19 cellular contexts compared by ENCODE assay signal in genomic region chr22:41267958-41268357, GRCh38. TPM values are rescaled to one million over a fixed set of nuclear protein-coding genes. Genes with fewer than 3 reads are reported as not detected.
DNase-seq lines count a peak whose midpoint lies in the region; ATAC-seq and TF ChIP-seq lines count a peak whose summit lies in the region.
"Had no signal": no experiment of that assay in that cellular context is flagged by ENCODE, and none has a peak within 500 bp of the region (broad histone marks: within the 10 kb centered on the region; RNA-seq: fewer than 3 reads in every experiment).

No MANE protein-coding gene starts in this region.

- H3K4me3 ChIP-seq in BE2C (ENCODE audit: low read depth, low read length), result no peak overlapping the region
- no peak overlapping the region for H3K4me3 ChIP-seq in endodermal cell (ENCODE audit: low read length)
- H3K4me3 ChIP-seq: BLaER1 had no signal

- H3K4me2 ChIP-seq in H9 (ENCODE audit: insufficient read depth, insufficient read length, low read length), result no peak overlapping the region
- H3K4me2 ChIP-seq: BLaER1 had no signal

- no peaks in the 10 kb centered on the region for H3K9me3 ChIP-seq in BE2C
- no peaks in the 10 kb centered on the region for H3K9me3 ChIP-seq in H9 (ENCODE audit: control insufficient read depth, low read depth, low read length)
- no peaks in the 10 kb centered on the region for H3K9me3 ChIP-seq in endodermal cell (ENCODE audit: control insufficient read depth, low read length)
- H3K9me3 ChIP-seq: BLaER1 had no signal

- no peak overlapping the region for H3K27ac ChIP-seq in H9 (ENCODE audit: insufficient read length, low read depth, low read length)
- H3K27ac ChIP-seq in endodermal cell (ENCODE audit: low read depth, low read length), result no peak overlapping the region
- H3K27ac ChIP-seq: BLaER1, C4-2B had no signal

- no peak overlapping the region for H3K27ac Mint-ChIP-seq in H9
- H3K27ac Mint-ChIP-seq in endodermal cell, result no peak overlapping the region
- H3K27ac Mint-ChIP-seq in MCF 10A (ENCODE audit: low read depth, unreplicated experiment), result no peak overlapping the region
- H3K27ac Mint-ChIP-seq: CD8-positive, alpha-beta T cell had no signal

- H2BK15ac ChIP-seq in H9 (ENCODE audit: low read depth, low read length), result no peak overlapping the region

- H4K91ac ChIP-seq in H9 (ENCODE audit: insufficient read length, low read depth, low read length), result no peak overlapping the region

- H3K27me3 Mint-ChIP-seq in H9 (ENCODE audit: low read depth), result no peaks in the 10 kb centered on the region; the same call in none of the 2 replicates
- H3K27me3 Mint-ChIP-seq in endodermal cell (ENCODE audit: insufficient read depth), result no peaks in the 10 kb centered on the region
- H3K27me3 Mint-ChIP-seq in MCF 10A (ENCODE audit: insufficient read depth, unreplicated experiment), result no peaks in the 10 kb centered on the region
- H3K27me3 Mint-ChIP-seq: CD4-positive, CD25-positive, alpha-beta regulatory T cell had no signal

- H2BK12ac ChIP-seq in H9 (ENCODE audit: insufficient read length, low read depth, low read length), result no peak overlapping the region

- H4K8ac ChIP-seq in H9 (replicated peaks; ENCODE audit: insufficient read length, low read depth, low read length), result no peak overlapping the region

- no peaks in the 10 kb centered on the region for H3K4me1 Mint-ChIP-seq in H9
- H3K4me1 Mint-ChIP-seq in endodermal cell, result no peaks in the 10 kb centered on the region
- no peaks in the 10 kb centered on the region for H3K4me1 Mint-ChIP-seq in MCF 10A (ENCODE audit: insufficient read depth, unreplicated experiment)

- no TSS peak for BruUV-seq in MCF 10A (replicated peaks; lab: Mats Ljungman, UMichigan)

- H3K79me2 ChIP-seq in H9 (ENCODE audit: insufficient read depth, low read length), result no peaks in the 10 kb centered on the region

- H3K36me3 ChIP-seq in BE2C, result peaks cover 91% of the 10 kb centered on the region
- H3K36me3 ChIP-seq in endodermal cell (ENCODE audit: control insufficient read depth, insufficient read depth, low read length), result peaks cover 74% of the 10 kb centered on the region

- H3K4me1 ChIP-seq in BE2C (no peaks in the 10 kb centered on the region), H9 (ENCODE audit: insufficient read depth, low read length) (no peaks in the 10 kb centered on the region), endodermal cell (ENCODE audit: control insufficient read depth, insufficient read depth, low read length) (no peaks in the 10 kb centered on the region)
- H3K4me1 ChIP-seq: BLaER1 had no signal

- no peak overlapping the region for H3K56ac ChIP-seq in H9 (ENCODE audit: insufficient read length, low read depth, low read length)

- no peak overlapping the region for H3T11ph ChIP-seq in H9 (ENCODE audit: low read length)

- H3K36me3 Mint-ChIP-seq in H9 (ENCODE audit: insufficient read depth in 1 of 3, low read depth in 3 of 3), result peaks cover 52 to 87% (median 84%) of the 10 kb centered on the region in 3 experiments; a peak in 6 of 7 replicates
- H3K36me3 Mint-ChIP-seq in endodermal cell (ENCODE audit: low read depth), result peaks cover 73% of the 10 kb centered on the region
- peaks cover 89% of the 10 kb centered on the region for H3K36me3 Mint-ChIP-seq in MCF 10A (ENCODE audit: insufficient read depth, unreplicated experiment)

- H3K9ac ChIP-seq in H9 (ENCODE audit: extremely low read depth, insufficient read length, low read length) (no peak overlapping the region), endodermal cell (ENCODE audit: extremely low read depth, low read length, poor library complexity, severe bottlenecking) (no peak overlapping the region)
- H3K9ac ChIP-seq: BLaER1 had no signal

- CTCF ChIA-PET in MCF 10A (lab: Yijun Ruan, JAX), result no interaction called here

- H2AFZ ChIP-seq in H9 (ENCODE audit: low read length), result no peak overlapping the region

- H2BK20ac ChIP-seq in H9 (ENCODE audit: low read depth, low read length, poor library complexity, severe bottlenecking), result no peak overlapping the region

- H3K27me3 ChIP-seq in BE2C (no peaks in the 10 kb centered on the region), H9 (ENCODE audit: insufficient read depth, low read length) (no peaks in the 10 kb centered on the region), endodermal cell (ENCODE audit: control insufficient read depth, insufficient read depth, low read length, poor library complexity, severe bottlenecking) (no peaks in the 10 kb centered on the region)
- H3K27me3 ChIP-seq: BLaER1 had no signal

- DNase-seq in BE2C (no peak), D341Med (ENCODE audit: low spot score) (peak; percentile 30), H9 (no peak), endodermal cell (no peak), COR-L47 (lab: John Stamatoyannopoulos, UW) (no peak), MCF 10A (ENCODE audit: unreplicated experiment) (no peak)
- DNase-seq: CD4-positive, CD25-positive, alpha-beta regulatory T cell; CD8-positive, alpha-beta T cell; DMS53; DMS79 treated with DMSO at 0.1 percent for 48 hours; GF-D8; GOT3 had no signal

- no peak overlapping the region for H2AK5ac ChIP-seq in H9 (ENCODE audit: insufficient read length, low read length)

- H3K9me3 Mint-ChIP-seq in H9 (no peaks in the 10 kb centered on the region), endodermal cell (no peaks in the 10 kb centered on the region), MCF 10A (ENCODE audit: unreplicated experiment) (no peaks in the 10 kb centered on the region)
- H3K9me3 Mint-ChIP-seq: CD8-positive, alpha-beta T cell had no signal

- no peak overlapping the region for H2BK5ac ChIP-seq in H9 (ENCODE audit: insufficient read length, low read length)

- intact Hi-C loops in MCF 10A (cut with micrococcal nuclease), result no loop called here

- no peak for ATAC-seq in HG02970 (IDR thresholded peaks at IDR 0.05; ENCODE audit: low FRiP score, unreplicated experiment)
- ATAC-seq in HG02870 (IDR thresholded peaks at IDR 0.05; ENCODE audit: unreplicated experiment), result no peak
- ATAC-seq: CD8-positive, alpha-beta T cell; HCT116 had no signal

- no peak overlapping the region for H3K4ac ChIP-seq in H9 (ENCODE audit: low read depth, low read length)

- no peaks in the 10 kb centered on the region for H4K20me1 ChIP-seq in H9 (ENCODE audit: control insufficient read depth, insufficient read depth, insufficient read length)

- TF ChIP-seq CTCF in BE2C (IDR thresholded peaks at IDR 0.05; ENCODE audit: low read depth, low read length) (0 out of 2 replicates have a peak, but pooled peaks have one; percentile 8), H9 (conservative IDR thresholded peaks at IDR 0.05) (0 out of 3 replicates have a peak, but pooled peaks have one; percentile 15), endodermal cell (conservative IDR thresholded peaks at IDR 0.05) (peak; percentile 30), MCF 10A (IDR thresholded peaks at IDR 0.05; ENCODE audit: unreplicated experiment) (no peak)

- POLR2A ChIA-PET in MCF 10A (lab: Yijun Ruan, JAX), result interaction anchor here (1.1 kb wide), 1 partner anchor 21 kb away, joined by 3 read pairs; no protein-coding TSS in a partner anchor

- no peak overlapping the region for H2BK120ac ChIP-seq in H9 (ENCODE audit: low read depth, low read length, poor library complexity, severe bottlenecking)

- no peak overlapping the region for H3K23ac ChIP-seq in H9 (ENCODE audit: insufficient read length, low read depth, low read length)

- no peak overlapping the region for H3K14ac ChIP-seq in H9 (ENCODE audit: insufficient read depth, low read length)

- H3K18ac ChIP-seq in H9 (ENCODE audit: insufficient read length, low read depth, low read length), result no peak overlapping the region

- H3K4me3 Mint-ChIP-seq in H9 (no peak overlapping the region), endodermal cell (no peak overlapping the region), MCF 10A (ENCODE audit: unreplicated experiment) (no peak overlapping the region)
- H3K4me3 Mint-ChIP-seq: CD4-positive, CD25-positive, alpha-beta regulatory T cell; CD8-positive, alpha-beta T cell had no signal

- H3K79me1 ChIP-seq in H9 (ENCODE audit: insufficient read depth, low read depth, low read length, poor library complexity, severe bottlenecking), result no peaks in the 10 kb centered on the region

- no CpG with 5 or more reads among the region's 16 CpGs for WGBS in H9 (ENCODE audit: extremely low coverage, insufficient read length, low lambda C conversion rate)
- 97% methylated on average over 16 of the region's 16 CpGs for WGBS in endodermal cell (ENCODE audit: insufficient coverage in 1 of 2, insufficient read length in 1 of 2), 2 experiments

- H3K23me2 ChIP-seq in H9 (ENCODE audit: insufficient read length, low read depth, low read length, poor library complexity, severe bottlenecking), result no peaks in the 10 kb centered on the region

- no peak overlapping the region for H4K5ac ChIP-seq in H9 (ENCODE audit: insufficient read length, low read depth, low read length)

RNA-seq across cellular contexts. Expression of gene RANGAP1, which starts 18.0 kb away (rescaled TPM):
- 80.2 TPM for polyA plus RNA-seq in BE2C (2012; ENCODE audit: insufficient read depth, insufficient read length, low read depth)
- 130 and 139 TPM in 2 replicates for total RNA-seq in H9 (2021)
- 100 to 1,000 TPM in 1 of 2 donors, 10 to 100 TPM in 1; 95.2 to 122 TPM for total RNA-seq in endodermal cell
- polyA plus RNA-seq in endodermal cell (2013, experiment 1 of 2), result 76.3 TPM
- 73.8 TPM for polyA plus RNA-seq in endodermal cell (2013, experiment 2 of 2)
- 84.7 and 117 TPM in 2 replicates for total RNA-seq in MCF 10A (2022)

RNA-seq across cellular contexts. Expression of gene CHADL, which starts 27.2 kb away (rescaled TPM):
- 0.59 TPM for polyA plus RNA-seq in BE2C (2012; ENCODE audit: insufficient read depth, insufficient read length, low read depth)
- total RNA-seq in H9 (2021), result 1.3 and 1.6 TPM in 2 replicates
- 1 to 10 TPM in 1 of 2 donors, under 1 TPM in 1; 0.79 to 1.3 TPM for total RNA-seq in endodermal cell
- 0.57 TPM for polyA plus RNA-seq in endodermal cell (2013, experiment 1 of 2)
- polyA plus RNA-seq in endodermal cell (2013, experiment 2 of 2), result 1.1 TPM
- total RNA-seq in MCF 10A (2022), result 0.51 and 0.52 TPM in 2 replicates
- total RNA-seq: A172, A673 had no signal

RNA-seq across cellular contexts. Expression of gene ZC3H7B, which starts 33.4 kb away (rescaled TPM):
- 89.3 TPM for polyA plus RNA-seq in BE2C (2012; ENCODE audit: insufficient read depth, insufficient read length, low read depth)
- total RNA-seq in H9 (2021) (67.0 and 69.3 TPM in 2 replicates), endodermal cell (10 to 100 TPM; 70.9 to 74.2 TPM), MCF 10A (2022) (42.9 and 53.4 TPM in 2 replicates)
- polyA plus RNA-seq in endodermal cell (2013, experiment 1 of 2), result 40.4 TPM
- 39.2 TPM for polyA plus RNA-seq in endodermal cell (2013, experiment 2 of 2)
